In the genomic region with DNA sequence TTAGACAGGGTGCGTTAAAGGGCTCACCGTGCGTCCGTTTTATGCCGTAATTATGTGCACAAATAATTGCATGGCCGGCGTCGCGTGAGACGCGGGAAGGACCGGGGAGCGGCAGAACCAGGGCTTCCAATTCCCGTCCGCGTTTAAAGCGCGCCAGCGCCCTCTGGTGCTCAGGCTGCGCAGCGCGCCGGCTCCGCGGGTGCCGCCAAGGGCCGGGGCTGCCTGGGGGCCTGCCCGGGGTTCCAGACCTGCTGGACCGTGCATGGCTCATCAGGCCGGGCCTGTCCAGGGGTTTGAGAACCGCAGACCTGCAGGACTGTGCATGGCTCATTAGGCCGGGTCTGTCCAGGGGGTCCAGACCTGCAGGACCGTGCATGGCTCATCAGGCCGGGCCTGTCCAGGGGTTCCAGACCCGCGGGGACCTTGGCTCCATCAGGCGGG, we compare ENCODE assay signal across 1 cellular context.
TF ChIP-seq lines count a peak whose summit lies in the region.

No MANE protein-coding gene starts in this region.

TF ChIP-seq in HepG2, 621 proteins besides CTCF, POLR2A, EP300 and RAD21 (continued from another document and continues in another):
- no peak for TF ChIP-seq TCF7 (IDR thresholded peaks at IDR 0.05; ENCODE audit: low read depth)
- TF ChIP-seq ZNF883 (CRISPR knock-in tag; IDR thresholded peaks at IDR 0.05; ENCODE audit: not compliant biosample characterization): peak; percentile 28
- TF ChIP-seq SMYD3 (CRISPR knock-in tag; IDR thresholded peaks at IDR 0.05): no peak
- no peak for TF ChIP-seq DPF2 (CRISPR knock-in tag; IDR thresholded peaks at IDR 0.05; ENCODE audit: borderline replicate concordance, low read depth)
- peak; percentile 36; the same call in 1 of the 2 replicates for TF ChIP-seq MEIS2 (CRISPR knock-in tag; IDR thresholded peaks at IDR 0.05)
- TF ChIP-seq PREB (CRISPR knock-in tag; IDR thresholded peaks at IDR 0.05): no peak
- no peak for TF ChIP-seq ADNP (CRISPR knock-in tag; IDR thresholded peaks at IDR 0.05)
- no peak for TF ChIP-seq RFXAP (CRISPR knock-in tag; IDR thresholded peaks at IDR 0.05; ENCODE audit: borderline replicate concordance)
- 0 out of 2 replicates have a peak, but pooled peaks have one; percentile 45 for TF ChIP-seq KLF6 (CRISPR knock-in tag; IDR thresholded peaks at IDR 0.05)
- TF ChIP-seq, protein P1, sequence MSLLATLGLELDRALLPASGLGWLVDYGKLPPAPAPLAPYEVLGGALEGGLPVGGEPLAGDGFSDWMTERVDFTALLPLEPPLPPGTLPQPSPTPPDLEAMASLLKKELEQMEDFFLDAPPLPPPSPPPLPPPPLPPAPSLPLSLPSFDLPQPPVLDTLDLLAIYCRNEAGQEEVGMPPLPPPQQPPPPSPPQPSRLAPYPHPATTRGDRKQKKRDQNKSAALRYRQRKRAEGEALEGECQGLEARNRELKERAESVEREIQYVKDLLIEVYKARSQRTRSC (CRISPR knock-in tag; IDR thresholded peaks at IDR 0.05; ENCODE audit: low read depth): no peak
- peak; percentile 41; the same call in 1 of the 2 replicates for TF ChIP-seq ZNF768 (CRISPR knock-in tag; IDR thresholded peaks at IDR 0.05)
- no peak for TF ChIP-seq ZNF44 (CRISPR knock-in tag; IDR thresholded peaks at IDR 0.05)
- TF ChIP-seq, protein P2, sequence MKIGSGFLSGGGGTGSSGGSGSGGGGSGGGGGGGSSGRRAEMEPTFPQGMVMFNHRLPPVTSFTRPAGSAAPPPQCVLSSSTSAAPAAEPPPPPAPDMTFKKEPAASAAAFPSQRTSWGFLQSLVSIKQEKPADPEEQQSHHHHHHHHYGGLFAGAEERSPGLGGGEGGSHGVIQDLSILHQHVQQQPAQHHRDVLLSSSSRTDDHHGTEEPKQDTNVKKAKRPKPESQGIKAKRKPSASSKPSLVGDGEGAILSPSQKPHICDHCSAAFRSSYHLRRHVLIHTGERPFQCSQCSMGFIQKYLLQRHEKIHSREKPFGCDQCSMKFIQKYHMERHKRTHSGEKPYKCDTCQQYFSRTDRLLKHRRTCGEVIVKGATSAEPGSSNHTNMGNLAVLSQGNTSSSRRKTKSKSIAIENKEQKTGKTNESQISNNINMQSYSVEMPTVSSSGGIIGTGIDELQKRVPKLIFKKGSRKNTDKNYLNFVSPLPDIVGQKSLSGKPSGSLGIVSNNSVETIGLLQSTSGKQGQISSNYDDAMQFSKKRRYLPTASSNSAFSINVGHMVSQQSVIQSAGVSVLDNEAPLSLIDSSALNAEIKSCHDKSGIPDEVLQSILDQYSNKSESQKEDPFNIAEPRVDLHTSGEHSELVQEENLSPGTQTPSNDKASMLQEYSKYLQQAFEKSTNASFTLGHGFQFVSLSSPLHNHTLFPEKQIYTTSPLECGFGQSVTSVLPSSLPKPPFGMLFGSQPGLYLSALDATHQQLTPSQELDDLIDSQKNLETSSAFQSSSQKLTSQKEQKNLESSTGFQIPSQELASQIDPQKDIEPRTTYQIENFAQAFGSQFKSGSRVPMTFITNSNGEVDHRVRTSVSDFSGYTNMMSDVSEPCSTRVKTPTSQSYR (CRISPR knock-in tag; IDR thresholded peaks at IDR 0.05; ENCODE audit: borderline replicate concordance): no peak
- TF ChIP-seq ZNF792 (CRISPR knock-in tag; IDR thresholded peaks at IDR 0.05): 0 out of 2 replicates have a peak, but pooled peaks have one; percentile 25
- TF ChIP-seq ZGPAT (CRISPR knock-in tag; IDR thresholded peaks at IDR 0.05): 0 out of 2 replicates have a peak, but pooled peaks have one; percentile 44
- TF ChIP-seq ARNT2 (CRISPR knock-in tag; IDR thresholded peaks at IDR 0.05; ENCODE audit: low read depth): peak; percentile 58; the same call in 1 of the 2 replicates
- no peak for TF ChIP-seq CSRNP1 (CRISPR knock-in tag; IDR thresholded peaks at IDR 0.05)
- TF ChIP-seq SETDB1 (CRISPR knock-in tag; IDR thresholded peaks at IDR 0.05; ENCODE audit: borderline replicate concordance): no peak
- TF ChIP-seq ZNF746 (CRISPR knock-in tag; IDR thresholded peaks at IDR 0.05): 0 out of 2 replicates have a peak, but pooled peaks have one; percentile 47
- no peak for TF ChIP-seq PCBP2 (optimal IDR thresholded peaks at IDR 0.05; ENCODE audit: low read depth, low read length, poor library complexity, severe bottlenecking)
- no peak for TF ChIP-seq ZNF629 (CRISPR knock-in tag; conservative IDR thresholded peaks at IDR 0.05)
- peak; percentile 67; the same call in 1 of the 2 replicates for TF ChIP-seq ZNF563 (CRISPR knock-in tag; IDR thresholded peaks at IDR 0.05)
- TF ChIP-seq, protein P3, sequence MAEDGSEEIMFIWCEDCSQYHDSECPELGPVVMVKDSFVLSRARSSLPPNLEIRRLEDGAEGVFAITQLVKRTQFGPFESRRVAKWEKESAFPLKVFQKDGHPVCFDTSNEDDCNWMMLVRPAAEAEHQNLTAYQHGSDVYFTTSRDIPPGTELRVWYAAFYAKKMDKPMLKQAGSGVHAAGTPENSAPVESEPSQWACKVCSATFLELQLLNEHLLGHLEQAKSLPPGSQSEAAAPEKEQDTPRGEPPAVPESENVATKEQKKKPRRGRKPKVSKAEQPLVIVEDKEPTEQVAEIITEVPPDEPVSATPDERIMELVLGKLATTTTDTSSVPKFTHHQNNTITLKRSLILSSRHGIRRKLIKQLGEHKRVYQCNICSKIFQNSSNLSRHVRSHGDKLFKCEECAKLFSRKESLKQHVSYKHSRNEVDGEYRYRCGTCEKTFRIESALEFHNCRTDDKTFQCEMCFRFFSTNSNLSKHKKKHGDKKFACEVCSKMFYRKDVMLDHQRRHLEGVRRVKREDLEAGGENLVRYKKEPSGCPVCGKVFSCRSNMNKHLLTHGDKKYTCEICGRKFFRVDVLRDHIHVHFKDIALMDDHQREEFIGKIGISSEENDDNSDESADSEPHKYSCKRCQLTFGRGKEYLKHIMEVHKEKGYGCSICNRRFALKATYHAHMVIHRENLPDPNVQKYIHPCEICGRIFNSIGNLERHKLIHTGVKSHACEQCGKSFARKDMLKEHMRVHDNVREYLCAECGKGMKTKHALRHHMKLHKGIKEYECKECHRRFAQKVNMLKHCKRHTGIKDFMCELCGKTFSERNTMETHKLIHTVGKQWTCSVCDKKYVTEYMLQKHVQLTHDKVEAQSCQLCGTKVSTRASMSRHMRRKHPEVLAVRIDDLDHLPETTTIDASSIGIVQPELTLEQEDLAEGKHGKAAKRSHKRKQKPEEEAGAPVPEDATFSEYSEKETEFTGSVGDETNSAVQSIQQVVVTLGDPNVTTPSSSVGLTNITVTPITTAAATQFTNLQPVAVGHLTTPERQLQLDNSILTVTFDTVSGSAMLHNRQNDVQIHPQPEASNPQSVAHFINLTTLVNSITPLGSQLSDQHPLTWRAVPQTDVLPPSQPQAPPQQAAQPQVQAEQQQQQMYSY (CRISPR knock-in tag; IDR thresholded peaks at IDR 0.05): no peak
- TF ChIP-seq ARHGAP35 (CRISPR knock-in tag; IDR thresholded peaks at IDR 0.05; ENCODE audit: borderline replicate concordance): peak; percentile 67; the same call in 1 of the 2 replicates
- TF ChIP-seq ZNF160 (CRISPR knock-in tag; IDR thresholded peaks at IDR 0.05): peak; percentile 75; the same call in 1 of the 2 replicates
- TF ChIP-seq, protein P4, sequence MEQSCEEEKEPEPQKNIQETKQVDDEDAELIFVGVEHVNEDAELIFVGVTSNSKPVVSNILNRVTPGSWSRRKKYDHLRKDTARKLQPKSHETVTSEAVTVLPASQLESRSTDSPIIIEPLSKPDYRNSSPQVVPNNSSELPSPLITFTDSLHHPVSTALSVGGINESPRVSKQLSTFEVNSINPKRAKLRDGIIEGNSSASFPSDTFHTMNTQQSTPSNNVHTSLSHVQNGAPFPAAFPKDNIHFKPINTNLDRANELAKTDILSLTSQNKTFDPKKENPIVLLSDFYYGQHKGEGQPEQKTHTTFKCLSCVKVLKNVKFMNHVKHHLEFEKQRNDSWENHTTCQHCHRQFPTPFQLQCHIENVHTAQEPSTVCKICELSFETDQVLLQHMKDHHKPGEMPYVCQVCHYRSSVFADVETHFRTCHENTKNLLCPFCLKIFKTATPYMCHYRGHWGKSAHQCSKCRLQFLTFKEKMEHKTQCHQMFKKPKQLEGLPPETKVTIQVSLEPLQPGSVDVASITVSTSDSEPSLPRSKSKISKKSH (CRISPR knock-in tag; IDR thresholded peaks at IDR 0.05; ENCODE audit: borderline replicate concordance): no peak
- TF ChIP-seq MIER2 (CRISPR knock-in tag; IDR thresholded peaks at IDR 0.05): no peak
- TF ChIP-seq SRF (IDR thresholded peaks at IDR 0.05; ENCODE audit: low read depth, low read length): no peak
- no peak for TF ChIP-seq PRMT3 (CRISPR knock-in tag; IDR thresholded peaks at IDR 0.05; ENCODE audit: borderline replicate concordance, low read depth)
- TF ChIP-seq, protein P5, sequence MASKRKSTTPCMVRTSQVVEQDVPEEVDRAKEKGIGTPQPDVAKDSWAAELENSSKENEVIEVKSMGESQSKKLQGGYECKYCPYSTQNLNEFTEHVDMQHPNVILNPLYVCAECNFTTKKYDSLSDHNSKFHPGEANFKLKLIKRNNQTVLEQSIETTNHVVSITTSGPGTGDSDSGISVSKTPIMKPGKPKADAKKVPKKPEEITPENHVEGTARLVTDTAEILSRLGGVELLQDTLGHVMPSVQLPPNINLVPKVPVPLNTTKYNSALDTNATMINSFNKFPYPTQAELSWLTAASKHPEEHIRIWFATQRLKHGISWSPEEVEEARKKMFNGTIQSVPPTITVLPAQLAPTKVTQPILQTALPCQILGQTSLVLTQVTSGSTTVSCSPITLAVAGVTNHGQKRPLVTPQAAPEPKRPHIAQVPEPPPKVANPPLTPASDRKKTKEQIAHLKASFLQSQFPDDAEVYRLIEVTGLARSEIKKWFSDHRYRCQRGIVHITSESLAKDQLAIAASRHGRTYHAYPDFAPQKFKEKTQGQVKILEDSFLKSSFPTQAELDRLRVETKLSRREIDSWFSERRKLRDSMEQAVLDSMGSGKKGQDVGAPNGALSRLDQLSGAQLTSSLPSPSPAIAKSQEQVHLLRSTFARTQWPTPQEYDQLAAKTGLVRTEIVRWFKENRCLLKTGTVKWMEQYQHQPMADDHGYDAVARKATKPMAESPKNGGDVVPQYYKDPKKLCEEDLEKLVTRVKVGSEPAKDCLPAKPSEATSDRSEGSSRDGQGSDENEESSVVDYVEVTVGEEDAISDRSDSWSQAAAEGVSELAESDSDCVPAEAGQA (IDR thresholded peaks at IDR 0.05; ENCODE audit: low read depth): no peak
- TF ChIP-seq, protein P5 (CRISPR knock-in tag; IDR thresholded peaks at IDR 0.05; ENCODE audit: borderline replicate concordance): no peak
- TF ChIP-seq RNF2 (conservative IDR thresholded peaks at IDR 0.05; ENCODE audit: low read depth): peak; percentile 69; the same call in 1 of the 2 replicates
- TF ChIP-seq, protein P6, sequence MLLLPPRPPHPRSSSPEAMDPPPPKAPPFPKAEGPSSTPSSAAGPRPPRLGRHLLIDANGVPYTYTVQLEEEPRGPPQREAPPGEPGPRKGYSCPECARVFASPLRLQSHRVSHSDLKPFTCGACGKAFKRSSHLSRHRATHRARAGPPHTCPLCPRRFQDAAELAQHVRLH (CRISPR knock-in tag; IDR thresholded peaks at IDR 0.05; ENCODE audit: borderline replicate concordance, low read depth): peak; percentile 72; the same call in 1 of the 2 replicates
- TF ChIP-seq STAT5B (CRISPR knock-in tag; IDR thresholded peaks at IDR 0.05): no peak
- TF ChIP-seq KDM3A (CRISPR knock-in tag; IDR thresholded peaks at IDR 0.05; ENCODE audit: low read depth): peak; percentile 59; the same call in 1 of the 2 replicates
- TF ChIP-seq HES4 (CRISPR knock-in tag; IDR thresholded peaks at IDR 0.05; ENCODE audit: borderline replicate concordance): 0 out of 2 replicates have a peak, but pooled peaks have one; percentile 34
